Comparison of ENCODE assay signal across 1 cellular context in the genomic region with DNA sequence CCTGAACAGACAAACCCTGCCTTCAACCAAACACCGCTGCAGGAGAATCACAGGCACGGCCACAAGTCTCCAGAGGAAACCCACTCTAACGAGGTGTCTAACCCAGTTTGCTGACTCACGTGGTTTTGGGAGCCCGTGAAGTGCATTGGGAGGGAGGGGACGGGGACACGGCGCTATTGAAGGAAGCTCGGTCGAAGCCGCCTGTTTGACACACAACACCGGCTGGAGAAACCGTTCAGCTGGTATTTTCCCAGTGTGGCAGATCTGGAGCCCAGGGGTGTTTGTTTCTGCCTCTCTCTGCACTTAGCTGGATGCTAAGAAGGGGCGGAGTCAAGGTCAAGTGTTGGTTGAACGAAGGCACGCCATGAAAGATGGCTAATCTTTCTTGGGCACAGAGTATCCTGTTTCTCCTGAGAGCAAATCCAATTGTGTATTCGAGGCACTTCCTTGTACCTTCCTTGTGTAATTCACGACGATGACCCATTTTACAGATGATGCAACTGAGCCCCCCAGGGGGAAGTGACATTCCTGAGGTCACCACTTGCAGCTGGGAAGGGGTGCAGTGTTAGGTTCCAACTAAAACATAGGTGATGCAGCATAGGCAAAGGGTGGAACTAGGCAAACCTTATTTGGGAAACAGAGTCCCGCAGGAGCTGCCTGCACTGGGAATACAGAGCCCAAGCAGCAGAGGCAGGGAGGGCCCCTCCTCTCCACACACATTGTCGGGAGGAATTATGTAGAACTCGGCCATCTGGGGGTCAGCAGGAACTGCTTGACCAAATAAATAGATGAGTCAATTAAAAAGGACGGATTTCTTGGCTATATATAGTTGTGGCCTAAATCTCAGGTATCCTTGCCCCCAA.
TF ChIP-seq lines count a peak whose summit lies in the region.

No MANE protein-coding gene starts in this region.

TF ChIP-seq in HepG2, 621 proteins besides CTCF, POLR2A, EP300 and RAD21 (continued from another document):
- TF ChIP-seq TFAP4 (IDR thresholded peaks at IDR 0.05; ENCODE audit: borderline replicate concordance, low read depth) = no peak
- TF ChIP-seq, protein P1, sequence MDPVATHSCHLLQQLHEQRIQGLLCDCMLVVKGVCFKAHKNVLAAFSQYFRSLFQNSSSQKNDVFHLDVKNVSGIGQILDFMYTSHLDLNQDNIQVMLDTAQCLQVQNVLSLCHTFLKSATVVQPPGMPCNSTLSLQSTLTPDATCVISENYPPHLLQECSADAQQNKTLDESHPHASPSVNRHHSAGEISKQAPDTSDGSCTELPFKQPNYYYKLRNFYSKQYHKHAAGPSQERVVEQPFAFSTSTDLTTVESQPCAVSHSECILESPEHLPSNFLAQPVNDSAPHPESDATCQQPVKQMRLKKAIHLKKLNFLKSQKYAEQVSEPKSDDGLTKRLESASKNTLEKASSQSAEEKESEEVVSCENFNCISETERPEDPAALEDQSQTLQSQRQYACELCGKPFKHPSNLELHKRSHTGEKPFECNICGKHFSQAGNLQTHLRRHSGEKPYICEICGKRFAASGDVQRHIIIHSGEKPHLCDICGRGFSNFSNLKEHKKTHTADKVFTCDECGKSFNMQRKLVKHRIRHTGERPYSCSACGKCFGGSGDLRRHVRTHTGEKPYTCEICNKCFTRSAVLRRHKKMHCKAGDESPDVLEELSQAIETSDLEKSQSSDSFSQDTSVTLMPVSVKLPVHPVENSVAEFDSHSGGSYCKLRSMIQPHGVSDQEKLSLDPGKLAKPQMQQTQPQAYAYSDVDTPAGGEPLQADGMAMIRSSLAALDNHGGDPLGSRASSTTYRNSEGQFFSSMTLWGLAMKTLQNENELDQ (CRISPR knock-in tag; IDR thresholded peaks at IDR 0.05; ENCODE audit: borderline replicate concordance) = no peak
- peak; percentile 85 for TF ChIP-seq ZNF629 (CRISPR knock-in tag; conservative IDR thresholded peaks at IDR 0.05)
